In genomic region chr9:90393355-90394152, GRCh38 we compare ENCODE assay signal across 25 cellular contexts.
DNase-seq lines count a peak whose midpoint lies in the region; ATAC-seq and TF ChIP-seq lines count a peak whose summit lies in the region.
"Had no signal": no experiment of that assay in that cellular context is flagged by ENCODE, and none has a peak within 500 bp of the region (broad histone marks: within the 10 kb centered on the region; RNA-seq: fewer than 3 reads in every experiment).

No MANE protein-coding gene starts in this region.

- H3K9me3 ChIP-seq in lung (ENCODE audit: control insufficient read depth in 2 of 2, insufficient read depth in 1 of 2, low read length in 1 of 2) (no peaks in the 10 kb centered on the region), right atrium auricular region (no peaks in the 10 kb centered on the region)
- H3K9me3 ChIP-seq: mucosa of descending colon, thyroid gland had no signal

- DNase-seq in SIG-M5 treated with dmso at 0.1 percent for 504 hours (lab: John Stamatoyannopoulos, UW; ENCODE audit: unreplicated experiment) (peak; percentile 38), SIG-M5 (lab: John Stamatoyannopoulos, UW) (no peak), epithelial cell of esophagus (ENCODE audit: low read depth) (peak; percentile 27), lung (ENCODE audit: low spot score) (peak; percentile 56), hepatic stellate cell (ENCODE audit: low spot score) (no peak), right atrium auricular region (ENCODE audit: low spot score) (no peak), hypothalamus (lab: John Stamatoyannopoulos, UW) (no peak)
- DNase-seq: 8988T; activated B cell treated with CpG ODN at 0.5 μM for 24 hours; activated CD4-positive, alpha-beta T cell treated with anti-CD3 and anti-CD28 coated beads, Interleukin-2, amount 50 U/mL, for 4 hours; activated naive CD4-positive, alpha-beta T cell treated with anti-CD3 and anti-CD28 coated beads, Interleukin-2, amount 10 ng/mL, durations not matched to agents 7 days and 5 days; amniotic stem cell; CD4-positive, alpha-beta T cell; endodermal cell; mucosa of descending colon; NCI-H1092 treated with DMSO at 0.1 percent for 48 hours; NCI-H2029; NCI-H226; NCI-H748 treated with DMSO at 0.1 percent for 48 hours; stimulated activated naive CD8-positive, alpha-beta T cell treated with anti-CD3 and anti-CD28 coated beads, Interleukin-15, amount 100 ng/mL, for 72 hours; thyroid gland had no signal

- TF ChIP-seq CTCF in epithelial cell of esophagus (IDR thresholded peaks at IDR 0.05; ENCODE audit: insufficient read depth, low read depth, low read length, missing control alignments) (no peak), lung (IDR thresholded peaks at IDR 0.05; ENCODE audit: control extremely low read depth, extremely low read depth) (no peak), right atrium auricular region (IDR thresholded peaks at IDR 0.05) (no peak)

- H3K27me3 ChIP-seq in lung (ENCODE audit: control insufficient read depth, insufficient read depth) (no peaks in the 10 kb centered on the region), right atrium auricular region (no peaks in the 10 kb centered on the region)
- H3K27me3 ChIP-seq: neural progenitor cell, thyroid gland had no signal

- no peaks in the 10 kb centered on the region for H3K36me3 ChIP-seq in lung (ENCODE audit: control insufficient read depth in 2 of 2, insufficient read depth in 2 of 2, low read length in 2 of 2)
- no peaks in the 10 kb centered on the region for H3K36me3 ChIP-seq in right atrium auricular region
- H3K36me3 ChIP-seq: neural progenitor cell, thyroid gland had no signal

- no peaks in the 10 kb centered on the region for H3K4me1 ChIP-seq in lung (ENCODE audit: control insufficient read depth in 2 of 2, insufficient read depth in 2 of 2, low read length in 2 of 2)
- H3K4me1 ChIP-seq in right atrium auricular region: no peaks in the 10 kb centered on the region
- H3K4me1 ChIP-seq: neural progenitor cell had no signal

- ATAC-seq in lung (ENCODE audit: insufficient read depth, low FRiP score) (no peak), HG02981 (IDR thresholded peaks at IDR 0.05; ENCODE audit: unreplicated experiment) (no peak)
- ATAC-seq: left lobe of liver; mucosa of descending colon; stimulated activated naive CD8-positive, alpha-beta T cell treated with anti-CD3 and anti-CD28 coated beads, Interleukin-15, amount 100 ng/mL, for 72 hours had no signal

- 82 to 93% methylated on average over 8 of the region's 8 CpGs for WGBS in lung, 2 donors

- H3K4me3 ChIP-seq in epithelial cell of esophagus (ENCODE audit: low read length) (no peak overlapping the region), lung (no peak overlapping the region), right atrium auricular region (no peak overlapping the region)
- H3K4me3 ChIP-seq: coronary artery, mucosa of descending colon, neural progenitor cell, thyroid gland had no signal

- H3K27ac ChIP-seq in lung (ENCODE audit: low read depth in 1 of 2, low read length in 1 of 2) (no peak overlapping the region), right atrium auricular region (no peak overlapping the region)
- H3K27ac ChIP-seq: coronary artery, neural progenitor cell, thyroid gland had no signal

Comparison
In these comparisons a context has a peak if more than half of its experiments do, and no peak if none do; other contexts are left out.
1. DNase-seq: peak in SIG-M5 treated with dmso at 0.1 percent for 504 hours (single experiment), epithelial cell of esophagus (single experiment) and lung (single experiment); none in SIG-M5 (single experiment), hepatic stellate cell (single experiment), right atrium auricular region (single experiment) and hypothalamus (0 of 51).